Comparison of ENCODE assay signal across 1 cellular context in genomic region chr3:129316121-129317013, GRCh38.
TF ChIP-seq lines count a peak whose summit lies in the region.

No MANE protein-coding gene starts in this region.

TF ChIP-seq in K562, 482 proteins besides CTCF, POLR2A, EP300 and RAD21 (continued from another document and continues in another):
- TF ChIP-seq FOXP4 (CRISPR knock-in tag; IDR thresholded peaks at IDR 0.05; ENCODE audit: borderline replicate concordance): 0 out of 2 replicates have a peak, but pooled peaks have one; percentile 43
- no peak for TF ChIP-seq MEIS2 (IDR thresholded peaks at IDR 0.05; ENCODE audit: partially characterized antibody)
- peak; percentile 37 for TF ChIP-seq PCBP1 (IDR thresholded peaks at IDR 0.05; ENCODE audit: low read depth, low read length, poor library complexity, severe bottlenecking)
- TF ChIP-seq ATF1 (CRISPR knock-in tag; IDR thresholded peaks at IDR 0.05): no peak
- peak; percentile 41 for TF ChIP-seq ATF1 (tag; IDR thresholded peaks at IDR 0.05)
- peak in 2 of 3 experiments; percentile 44 to 54 for TF ChIP-seq YY1 (IDR thresholded peaks at IDR 0.05; ENCODE audit: borderline replicate concordance in 1 of 3, control insufficient read depth in 1 of 3, extremely low read depth in 1 of 3, insufficient read depth in 3 of 3, insufficient read length in 1 of 3, insufficient replicate concordance in 2 of 3, low read depth in 1 of 3, low read length in 2 of 3)
- TF ChIP-seq ZMIZ1 (IDR thresholded peaks at IDR 0.05; ENCODE audit: low read depth in 2 of 2, low read length in 2 of 2): peak in 1 of 2 experiments; percentile 78; a peak in 1 of 4 replicates
- no peak for TF ChIP-seq KLF1 (tag; IDR thresholded peaks at IDR 0.05)
- 0 out of 2 replicates have a peak, but pooled peaks have one; percentile 12 for TF ChIP-seq ESRRA (IDR thresholded peaks at IDR 0.05; ENCODE audit: borderline replicate concordance, low read depth)
- peak; percentile 48; the same call in 1 of the 2 replicates for TF ChIP-seq SP1 (CRISPR knock-in tag; IDR thresholded peaks at IDR 0.05)
- peak; percentile 82; the same call in 1 of the 2 replicates for TF ChIP-seq POLR2AphosphoS2 (IDR thresholded peaks at IDR 0.05; ENCODE audit: low read length)
- no peak for TF ChIP-seq EGR1 (conservative IDR thresholded peaks at IDR 0.05)
- TF ChIP-seq CBFA2T2 (conservative IDR thresholded peaks at IDR 0.05): no peak
- TF ChIP-seq MEF2D (tag; conservative IDR thresholded peaks at IDR 0.05; ENCODE audit: low read depth): no peak
- no peak for TF ChIP-seq ZFP91 (CRISPR knock-in tag; IDR thresholded peaks at IDR 0.05)
- peak in 1 of 2 experiments; percentile 83; a peak in 1 of 4 replicates for TF ChIP-seq UBTF (IDR thresholded peaks at IDR 0.05; ENCODE audit: borderline replicate concordance in 1 of 2, low read depth in 2 of 2, low read length in 2 of 2)
- TF ChIP-seq E2F3 (CRISPR knock-in tag; IDR thresholded peaks at IDR 0.05): peak; percentile 65; the same call in 1 of the 2 replicates
- peak; percentile 52 for TF ChIP-seq MYC (IDR thresholded peaks at IDR 0.05; ENCODE audit: low read depth, low read length)
- TF ChIP-seq MYC (CRISPR knock-in tag; IDR thresholded peaks at IDR 0.05; ENCODE audit: borderline replicate concordance, low read depth): 0 out of 2 replicates have a peak, but pooled peaks have one; percentile 15
- no peak for TF ChIP-seq HDAC2 (IDR thresholded peaks at IDR 0.05)
- TF ChIP-seq ZNF766 (CRISPR knock-in tag; conservative IDR thresholded peaks at IDR 0.05): 0 out of 2 replicates have a peak, but pooled peaks have one; percentile 34
- TF ChIP-seq CBX2 (IDR thresholded peaks at IDR 0.05; ENCODE audit: insufficient read depth, low read length, poor library complexity, severe bottlenecking): no peak
- peak; percentile 71 for TF ChIP-seq SAP30 (IDR thresholded peaks at IDR 0.05; ENCODE audit: borderline replicate concordance, insufficient read depth, low read depth, low read length, poor library complexity, severe bottlenecking)
- TF ChIP-seq HINFP (tag; conservative IDR thresholded peaks at IDR 0.05; ENCODE audit: low read depth): peak; percentile 99
- peak; percentile 93 for TF ChIP-seq SUPT5H (IDR thresholded peaks at IDR 0.05)
- no peak for TF ChIP-seq REST (CRISPR knock-in tag; IDR thresholded peaks at IDR 0.05; ENCODE audit: low read depth)
- TF ChIP-seq ZNF592 (IDR thresholded peaks at IDR 0.05): 0 out of 2 replicates have a peak, but pooled peaks have one; percentile 20
- no peak for TF ChIP-seq MCM7 (IDR thresholded peaks at IDR 0.05)
- no peak for TF ChIP-seq ZSCAN32 (CRISPR knock-in tag; IDR thresholded peaks at IDR 0.05)
- TF ChIP-seq ZFX (CRISPR knock-in tag; IDR thresholded peaks at IDR 0.05): peak; percentile 84
- TF ChIP-seq PRPF4 (IDR thresholded peaks at IDR 0.05; ENCODE audit: insufficient read depth, low read depth, low read length, poor library complexity, severe bottlenecking): peak; percentile 57
- TF ChIP-seq SRF (CRISPR knock-in tag; IDR thresholded peaks at IDR 0.05): no peak
- peak; percentile 50 for TF ChIP-seq BHLHE40 (IDR thresholded peaks at IDR 0.05; ENCODE audit: low read length)
- TF ChIP-seq RB1 (IDR thresholded peaks at IDR 0.05; ENCODE audit: low read depth): peak; percentile 68; the same call in 1 of the 2 replicates
- peak; percentile 99 for TF ChIP-seq TBP (optimal IDR thresholded peaks at IDR 0.05; ENCODE audit: low read depth, low read length)
- peak; percentile 57 for TF ChIP-seq CXXC5 (CRISPR knock-in tag; IDR thresholded peaks at IDR 0.05)
- peak; percentile 87 for TF ChIP-seq MBD2 (IDR thresholded peaks at IDR 0.05; ENCODE audit: borderline replicate concordance, low read depth)
